Comparison of ENCODE assay signal across 25 cellular contexts in genomic region chr6:84805145-84805544, GRCh38. TPM values are rescaled to one million over a fixed set of nuclear protein-coding genes. Genes with fewer than 3 reads are reported as not detected.
"Had no signal": no experiment of that assay in that cellular context is flagged by ENCODE, and none has a peak within 500 bp of the region (broad histone marks: within the 10 kb centered on the region; RNA-seq: fewer than 3 reads in every experiment).

No MANE protein-coding gene starts in this region.

- DNase-seq: activated CD4-positive, alpha-beta memory T cell treated with anti-CD3 and anti-CD28 coated beads, Interleukin-2, amount 10 ng/mL, durations not matched to agents 7 days and 5 days; activated CD4-positive, alpha-beta T cell treated with anti-CD3 and anti-CD28 coated beads for 1 hour; activated CD4-positive, alpha-beta T cell treated with anti-CD3 and anti-CD28 coated beads, Interleukin-2, amount 10 ng/mL, durations not matched to agents 7 days and 5 days; activated naive CD4-positive, alpha-beta T cell; activated T-cell treated with anti-CD3 and anti-CD28 coated beads, Interleukin-2, amount 50 U/mL, for 72 hours; dorsolateral prefrontal cortex; effector memory CD4-positive, alpha-beta T cell; head of caudate nucleus; hippocampal formation; mesenchymal stem cell; naive thymus-derived CD8-positive, alpha-beta T cell; nucleus accumbens; psoas muscle; stimulated activated CD4-positive, alpha-beta T cell treated with anti-CD3 and anti-CD28 coated beads, Interleukin-15, amount 100 ng/mL, for 24 hours; stimulated activated CD4-positive, alpha-beta T cell treated with anti-CD3 and anti-CD28 coated beads, Interleukin-2, amount 100 ng/mL, for 24 hours; stimulated activated naive B cell treated with anti-CD40 and anti-IgM and Interleukin-4, amounts not matched to agents 10 μg/mL and 1 μg/mL and 100 μg/mL, for 72 hours; stomach; thyroid gland; upper lobe of left lung had no signal

- H3K4me3 ChIP-seq: coronary artery, dorsolateral prefrontal cortex, psoas muscle, right atrium auricular region, stomach, thyroid gland, upper lobe of left lung, vagina had no signal

- H3K27me3 ChIP-seq: right atrium auricular region, stomach, thyroid gland, upper lobe of left lung, vagina had no signal

- H2AFZ ChIP-seq: parathyroid adenoma had no signal

- H3K27ac ChIP-seq: coronary artery, dorsolateral prefrontal cortex, parathyroid adenoma, psoas muscle, right atrium auricular region, stomach, thyroid gland, upper lobe of left lung, vagina had no signal

- ATAC-seq: activated naive CD4-positive, alpha-beta T cell treated with anti-CD3 and anti-CD28 coated beads, Interleukin-2, amount 50 U/mL, for 72 hours; activated T-cell treated with anti-CD3 and anti-CD28 coated beads, Interleukin-2, amount 50 U/mL, for 72 hours; naive thymus-derived CD8-positive, alpha-beta T cell; psoas muscle; stimulated activated naive B cell treated with anti-CD40 and anti-IgM and Interleukin-4, amounts not matched to agents 10 μg/mL and 1 μg/mL and 100 μg/mL, for 72 hours; WTC11 had no signal

- H3K9ac ChIP-seq: parathyroid adenoma had no signal

- H3K36me3 ChIP-seq: right atrium auricular region, stomach, thyroid gland, upper lobe of left lung, vagina had no signal

- H3K9me3 ChIP-seq: psoas muscle, right atrium auricular region, stomach, thyroid gland, upper lobe of left lung, vagina had no signal

- H3K79me2 ChIP-seq: parathyroid adenoma had no signal

- H3K4me1 ChIP-seq: parathyroid adenoma, psoas muscle, right atrium auricular region, stomach, thyroid gland, upper lobe of left lung had no signal

RNA-seq across cellular contexts. Expression of gene TBX18, which starts 40.7 kb away (rescaled TPM):
- total RNA-seq: activated CD4-positive, alpha-beta memory T cell treated with anti-CD3 and anti-CD28 coated beads, Interleukin-2, amount 10 ng/mL, durations not matched to agents 7 days and 5 days; activated CD4-positive, alpha-beta T cell treated with anti-CD3 and anti-CD28 coated beads, Interleukin-2, amount 10 ng/mL, durations not matched to agents 7 days and 5 days; activated naive CD4-positive, alpha-beta T cell treated with anti-CD3 and anti-CD28 coated beads, Interleukin-2, amount 50 U/mL, for 72 hours; activated T-cell treated with anti-CD3 and anti-CD28 coated beads, Interleukin-2, amount 50 U/mL, for 72 hours; naive thymus-derived CD8-positive, alpha-beta T cell had no signal
